Comparison of ENCODE assay signal across 8 cellular contexts in the genomic region with DNA sequence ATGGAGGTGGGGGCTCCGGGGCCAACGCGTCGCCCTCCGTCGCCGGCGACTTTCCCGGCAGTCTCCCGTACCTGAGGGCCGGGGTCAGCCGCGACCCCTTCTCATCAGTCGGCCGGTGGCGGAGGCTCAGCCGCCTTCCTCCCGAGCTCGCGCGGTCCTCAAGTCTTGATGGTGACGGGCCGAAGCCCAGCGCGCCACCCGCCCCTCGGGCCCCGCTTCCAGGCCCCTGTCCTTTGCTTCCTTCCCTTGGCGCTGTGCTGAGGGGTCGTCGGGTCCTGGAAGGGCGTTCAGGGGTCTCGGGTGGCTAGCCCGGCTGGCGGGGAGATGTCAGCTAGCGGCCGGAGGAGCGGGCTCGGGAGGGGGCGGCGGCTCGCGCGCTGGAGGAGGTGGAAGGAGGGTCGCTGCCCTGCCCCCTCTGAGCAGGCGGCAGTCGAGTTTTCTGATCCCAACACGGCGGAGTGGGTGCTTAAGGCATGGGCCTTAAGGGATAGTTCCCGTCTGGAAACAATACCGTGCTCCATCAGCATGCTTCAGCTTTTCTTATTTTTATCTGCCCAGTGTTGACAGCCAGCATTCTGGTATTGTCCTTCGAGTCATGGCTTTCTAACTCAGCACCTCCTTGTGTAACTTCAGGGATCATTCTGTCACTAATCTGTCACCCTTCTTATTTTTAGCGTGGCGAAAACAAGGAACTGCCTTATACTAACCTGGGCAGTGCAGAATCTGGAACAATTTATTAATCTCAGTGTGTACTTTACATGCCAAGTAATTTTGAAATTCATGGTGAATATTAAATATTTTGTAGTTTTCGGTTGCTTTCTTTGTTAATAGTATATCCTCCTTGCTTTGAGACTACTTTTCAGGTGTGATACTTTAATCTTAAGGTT. TPM values are rescaled to one million over a fixed set of nuclear protein-coding genes. Genes with fewer than 3 reads are reported as not detected.
DNase-seq lines count a peak whose midpoint lies in the region; ATAC-seq and TF ChIP-seq lines count a peak whose summit lies in the region.

No MANE protein-coding gene starts in this region.

- DNase-seq in AG08395 (ENCODE audit: low spot score), result peak; percentile 16
- no peak for DNase-seq in LNCaP clone FGC (ENCODE audit: low read depth)
- peak in 2 of 3 donors; percentile 12 to 13 for DNase-seq in T-helper 17 cell
- peak; percentile 17 for DNase-seq in mammary epithelial cell
- DNase-seq in inferior parietal cortex (ENCODE audit: extremely low spot score), result peak; percentile 57
- peak; percentile 4 for DNase-seq in smooth muscle cell of the brain vasculature (ENCODE audit: low read depth, low spot score)
- no peak for DNase-seq in retina

- H3K27ac Mint-ChIP-seq in T-helper 17 cell, result peak overlapping the region; percentile 99

- peak overlapping the region; percentile 97 for H2AFZ ChIP-seq in mammary epithelial cell (ENCODE audit: low read depth, low read length)

- ATAC-seq in GM19324 (IDR thresholded peaks at IDR 0.05; ENCODE audit: low FRiP score, unreplicated experiment) (peak; percentile 0), T-helper 17 cell (no peak)

- H3K4me1 Mint-ChIP-seq in T-helper 17 cell, result peaks cover 58% of the 10 kb centered on the region

- CTCF ChIA-PET in mammary epithelial cell (lab: Charles Lee; ENCODE audit: low non-redundant PET), result interaction anchor here (0.7 kb wide), 2 partner anchors 103 to 135 kb away, joined by 3 read pairs; no protein-coding TSS in a partner anchor

- H3K4me3 Mint-ChIP-seq in T-helper 17 cell, result peak overlapping the region; percentile 97

- peaks cover 17% of the 10 kb centered on the region for H3K4me1 ChIP-seq in mammary epithelial cell (ENCODE audit: insufficient read depth, low read length)

- peak overlapping the region; percentile 47 for H3K27ac ChIP-seq in mammary epithelial cell (ENCODE audit: insufficient read depth, low read depth, low read length)

- TF ChIP-seq CTCF in LNCaP clone FGC (IDR thresholded peaks at IDR 0.05; ENCODE audit: control insufficient read depth, extremely low read depth, insufficient read depth) (no peak), mammary epithelial cell (conservative IDR thresholded peaks at IDR 0.05 in 1 of 2, IDR thresholded peaks at IDR 0.05 in 1 of 2; ENCODE audit: extremely low read depth in 1 of 2, insufficient read depth in 1 of 2, low read depth in 1 of 2, low read length in 2 of 2) (no peak)

- BruUV-seq in mammary epithelial cell (replicated peaks; lab: Mats Ljungman, UMichigan), result no TSS peak

- intact Hi-C loops in mammary epithelial cell (cut with micrococcal nuclease), result loop anchor here (2.0 kb wide), 3 partner anchors 35 to 137 kb away; no protein-coding TSS in a partner anchor

- dilution Hi-C loops in mammary epithelial cell (cut with HindIII; ENCODE audit: low sequenced_read_pairs), result no loop called here

- in situ Hi-C loops in mammary epithelial cell (cut with MboI; ENCODE audit: low sequenced_read_pairs in 2 of 2), result loop anchor here in 1 of 2 donors (10.0 kb wide), 1 partner anchor 65 kb away; no protein-coding TSS in a partner anchor

- H3K27me3 Mint-ChIP-seq in T-helper 17 cell, result no peaks in the 10 kb centered on the region

- 4% methylated on average over 5 of the region's 55 CpGs for WGBS in mammary epithelial cell (ENCODE audit: low coverage, missing lambda C conversion rate)

- no peaks in the 10 kb centered on the region for H4K20me1 ChIP-seq in mammary epithelial cell (ENCODE audit: insufficient read depth, low read length)

- H3K9ac ChIP-seq in mammary epithelial cell (ENCODE audit: insufficient read depth, low read length), result peak overlapping the region; percentile 65

- peaks cover 82% of the 10 kb centered on the region for H3K79me2 ChIP-seq in mammary epithelial cell (ENCODE audit: insufficient read depth, low read length)

- H3K36me3 ChIP-seq in mammary epithelial cell (ENCODE audit: insufficient read depth, low read length), result no peaks in the 10 kb centered on the region

- H3K27me3 ChIP-seq in mammary epithelial cell (ENCODE audit: insufficient read depth, low read length), result no peaks in the 10 kb centered on the region

- no peaks in the 10 kb centered on the region for H3K9me3 ChIP-seq in T-helper 17 cell (ENCODE audit: control insufficient read depth, low read length, poor library complexity, severe bottlenecking)
- no peaks in the 10 kb centered on the region for H3K9me3 ChIP-seq in mammary epithelial cell (replicated peaks; ENCODE audit: insufficient read depth, low read length)

- peak overlapping the region; percentile 96 for H3K4me3 ChIP-seq in LNCaP clone FGC (ENCODE audit: low read depth, low read length)
- H3K4me3 ChIP-seq in mammary epithelial cell (replicated peaks in 1 of 3; ENCODE audit: insufficient read depth in 1 of 3, low read depth in 2 of 3, low read length in 3 of 3), result peak overlapping the region; percentile 69 to 96 (median 92)

- H3K4me2 ChIP-seq in mammary epithelial cell (ENCODE audit: insufficient read depth, low read depth, low read length), result peak overlapping the region; percentile 76

- peaks cover 8% of the 10 kb centered on the region for H3K36me3 Mint-ChIP-seq in T-helper 17 cell (ENCODE audit: low read depth)

RNA-seq across cellular contexts. Expression of gene PHTF2, which starts 0.7 kb away (rescaled TPM):
- total RNA-seq in T-helper 17 cell (10 to 100 TPM; 68.1 to 69.9 TPM), mammary epithelial cell (10 to 100 TPM; 19.8 to 26.4 TPM)
- polyA plus RNA-seq in mammary epithelial cell, result 15.2 TPM
- polyA minus RNA-seq in mammary epithelial cell, result 21.5 TPM

RNA-seq across cellular contexts. Expression of gene TMEM60, which starts 1.1 kb away (rescaled TPM):
- total RNA-seq in T-helper 17 cell, result 1 to 10 TPM; 5.0 to 6.3 TPM
- 10 to 100 TPM in 1 of 2 donors, 1 to 10 TPM in 1; 9.5 to 12.8 TPM for total RNA-seq in mammary epithelial cell
- 18.6 TPM for polyA plus RNA-seq in mammary epithelial cell
- polyA minus RNA-seq in mammary epithelial cell, result 3.4 TPM

Comparison
In these comparisons a context has a peak if more than half of its experiments do, and no peak if none do; other contexts are left out.
1. DNase-seq: peak in AG08395 (single experiment), T-helper 17 cell (2 of 3), mammary epithelial cell (single experiment), inferior parietal cortex (single experiment) and smooth muscle cell of the brain vasculature (single experiment); none in LNCaP clone FGC (single experiment) and retina (single experiment).